8 cellular contexts compared by ENCODE assay signal in the genomic region with DNA sequence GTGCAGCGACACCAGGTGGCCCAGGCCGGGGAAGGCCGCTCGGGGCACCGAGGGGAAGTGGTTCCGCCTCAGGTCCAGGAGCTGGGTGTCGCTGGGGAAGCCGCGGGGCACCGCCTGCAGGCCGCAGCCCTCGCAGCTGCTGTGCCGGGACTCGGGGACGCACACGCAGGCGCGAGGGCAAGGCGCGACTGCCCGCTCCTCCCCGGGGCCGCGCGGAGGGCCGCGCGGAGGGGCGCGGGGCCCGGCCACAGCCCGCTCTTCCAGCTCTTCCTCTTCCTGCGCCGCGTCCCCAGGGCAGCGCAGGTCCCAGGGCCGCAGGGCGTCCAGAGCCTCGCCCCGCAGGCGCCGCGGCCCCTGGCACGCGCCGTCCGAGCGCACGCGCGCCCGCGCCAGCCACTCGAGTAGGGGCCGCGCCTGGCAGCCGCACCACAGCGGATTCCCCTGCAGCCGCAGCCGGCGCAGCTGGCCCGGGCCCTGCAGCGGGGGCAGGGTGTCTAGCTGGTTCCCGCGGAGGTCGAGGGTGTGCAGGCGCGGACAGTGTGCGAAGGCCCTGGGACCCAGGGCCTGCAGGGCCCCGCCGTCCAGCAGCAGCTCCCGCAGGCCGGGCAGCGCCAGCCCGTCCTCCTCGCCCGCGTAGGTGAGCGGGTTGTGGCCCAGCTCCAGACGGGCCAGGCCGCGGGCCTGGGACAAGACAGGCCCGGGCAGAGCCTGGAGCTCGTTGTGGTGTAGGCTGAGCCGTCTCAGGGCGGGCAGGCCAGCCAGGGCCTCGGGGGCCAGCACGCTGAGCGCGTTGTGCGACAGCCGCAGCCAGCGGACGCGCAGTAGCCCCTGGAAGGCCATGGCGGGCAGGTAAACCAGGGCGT. TPM values are rescaled to one million over a fixed set of nuclear protein-coding genes. Genes with fewer than 3 reads are reported as not detected.
DNase-seq lines count a peak whose midpoint lies in the region; ATAC-seq, FAIRE-seq and TF ChIP-seq lines count a peak whose summit lies in the region.

No MANE protein-coding gene starts in this region.

- in situ Hi-C loops in astrocyte of the spinal cord (cut with HindIII; ENCODE audit: low sequenced_read_pairs): no loop called here

- no peak overlapping the region for H3K27ac Mint-ChIP-seq in T-helper 2 cell treated with Interferon-gamma antibody and Interleukin-4, amounts not matched to agents 5 μg/mL and 100 μg/mL, for 36 hours

- no peaks in the 10 kb centered on the region for H3K9me3 Mint-ChIP-seq in T-helper 2 cell treated with Interferon-gamma antibody and Interleukin-4, amounts not matched to agents 5 μg/mL and 100 μg/mL, for 36 hours

- ATAC-seq in GM18909 (IDR thresholded peaks at IDR 0.05; ENCODE audit: poor library complexity, unreplicated experiment): peak; percentile 55

- no peak overlapping the region for H3K9ac ChIP-seq in HUES6 (ENCODE audit: low read length)

- FAIRE-seq in small intestine (lab: Jason Lieb, UNC): no peak

- TF ChIP-seq CTCF in AG04449 (IDR thresholded peaks at IDR 0.05; ENCODE audit: insufficient read depth, low read length, missing control alignments) (peak; percentile 47), astrocyte of the spinal cord (IDR thresholded peaks at IDR 0.05; ENCODE audit: low read depth, low read length) (peak; percentile 52)

- peaks cover 3% of the 10 kb centered on the region for H3K4me1 Mint-ChIP-seq in T-helper 2 cell treated with Interferon-gamma antibody and Interleukin-4, amounts not matched to agents 5 μg/mL and 100 μg/mL, for 36 hours (ENCODE audit: low read depth)

- peaks cover 3% of the 10 kb centered on the region for H3K36me3 Mint-ChIP-seq in T-helper 2 cell treated with Interferon-gamma antibody and Interleukin-4, amounts not matched to agents 5 μg/mL and 100 μg/mL, for 36 hours (ENCODE audit: low read depth)

- no peaks in the 10 kb centered on the region for H3K36me3 ChIP-seq in HUES6 (ENCODE audit: control insufficient read depth, insufficient read depth, low read length)
- no peaks in the 10 kb centered on the region for H3K36me3 ChIP-seq in small intestine (ENCODE audit: control insufficient read depth in 2 of 2, insufficient read depth in 2 of 2, low read length in 2 of 2)

- peaks cover 3% of the 10 kb centered on the region for H3K27me3 Mint-ChIP-seq in T-helper 2 cell treated with Interferon-gamma antibody and Interleukin-4, amounts not matched to agents 5 μg/mL and 100 μg/mL, for 36 hours (ENCODE audit: low read depth)

- POLR2A ChIA-PET in AG04449 (lab: Yijun Ruan, JAX): interaction anchor here (0.6 to 1.2 kb wide), 5 partner anchors 45 to 315 kb away, joined by 3 to 4 read pairs (median 3); no protein-coding TSS in a partner anchor

- H3K27ac ChIP-seq in HUES6 (ENCODE audit: low read depth, low read length) (peak overlapping the region; percentile 27; the same call in 1 of the 2 replicates), small intestine (ENCODE audit: low read depth in 1 of 2, low read length in 1 of 2) (no peak overlapping the region)

- no peaks in the 10 kb centered on the region for H3K9me3 ChIP-seq in HUES6 (ENCODE audit: control insufficient read depth, insufficient read depth, low read depth, low read length)
- no peaks in the 10 kb centered on the region for H3K9me3 ChIP-seq in small intestine (ENCODE audit: control insufficient read depth, low read depth)

- H3K4me3 ChIP-seq in AG04449 (ENCODE audit: low read depth, low read length) (peak overlapping the region; percentile 38), HUES6 (ENCODE audit: low read depth, low read length) (peak overlapping the region; percentile 41; the same call in 1 of the 2 replicates), astrocyte of the spinal cord (ENCODE audit: low read depth, low read length) (peak overlapping the region; percentile 13), iPS-11a (ENCODE audit: low read depth, low read length) (peak overlapping the region; percentile 4), small intestine (ENCODE audit: low read depth in 1 of 2, low read length in 2 of 2) (peak overlapping the region; percentile 36 to 54)

- CTCF ChIA-PET in AG04449 (lab: Yijun Ruan, JAX): interaction anchor here (0.8 to 3.1 kb wide), 12 partner anchors 9 to 319 kb away, joined by 3 to 38 read pairs (median 4); partner anchors contain the start of gene RBX1

- H3K27me3 ChIP-seq in HUES6 (ENCODE audit: control insufficient read depth, insufficient read depth, low read length): peaks cover 4% of the 10 kb centered on the region; the same call in 1 of the 2 replicates
- H3K27me3 ChIP-seq in small intestine (ENCODE audit: control insufficient read depth in 2 of 2, insufficient read depth in 2 of 2, low read length in 2 of 2): no peaks in the 10 kb centered on the region

- H3K4me1 ChIP-seq in HUES6 (ENCODE audit: control insufficient read depth, insufficient read depth, low read length) (peaks cover 28% of the 10 kb centered on the region), small intestine (ENCODE audit: control insufficient read depth in 2 of 2, insufficient read depth in 1 of 2, low read depth in 1 of 2, low read length in 1 of 2) (peaks cover 0 to 2% of the 10 kb centered on the region in 2 donors)

- WGBS in small intestine, 3 donors: 20 to 30% (median 27%) methylated on average over 55 to 97 of the region's 97 CpGs

- peak overlapping the region; percentile 55 for H3K4me3 Mint-ChIP-seq in T-helper 2 cell treated with Interferon-gamma antibody and Interleukin-4, amounts not matched to agents 5 μg/mL and 100 μg/mL, for 36 hours

- DNase-seq in AG04449 (ENCODE audit: low read depth, low spot score): no peak
- peak; percentile 75 for DNase-seq in T-helper 2 cell treated with Interferon-gamma antibody and Interleukin-4, amounts not matched to agents 5 μg/mL and 100 μg/mL, for 36 hours (ENCODE audit: low spot score)
- peak; percentile 22 for DNase-seq in astrocyte of the spinal cord (ENCODE audit: low read depth, low spot score)
- DNase-seq in small intestine: peak; percentile 82
- DNase-seq in inferior parietal cortex (ENCODE audit: extremely low spot score): no peak

RNA-seq across cellular contexts. Expression of gene CHADL, which starts 2.8 kb away (rescaled TPM):
- polyA plus RNA-seq in small intestine: 1 to 10 TPM in 1 of 3 donors, under 1 TPM in 1, not detected in 1; 0.54 to 2.3 TPM

RNA-seq across cellular contexts. Expression of gene L3MBTL2, which starts 32.8 kb away (rescaled TPM):
- 10 to 100 TPM; 10.1 to 15.8 (median 11.1) TPM for polyA plus RNA-seq in small intestine

RNA-seq across cellular contexts. Expression of gene RANGAP1, which starts 48.0 kb away (rescaled TPM):
- polyA plus RNA-seq in small intestine: 10 to 100 TPM; 27.5 to 62.3 (median 31.9) TPM

Comparison
In these comparisons a context has a peak if more than half of its experiments do, and no peak if none do; other contexts are left out.
1. DNase-seq: peak in T-helper 2 cell treated with Interferon-gamma antibody and Interleukin-4, amounts not matched to agents 5 μg/mL and 100 μg/mL, for 36 hours (single experiment), astrocyte of the spinal cord (single experiment) and small intestine (single experiment); none in AG04449 (single experiment) and inferior parietal cortex (single experiment).
2. Peak in every context shown above with its lines, with median percentiles within 50 percentile points of each other: H3K4me3 ChIP-seq.